ENCODE assay signal across 13 cellular contexts in genomic region chr3:73614385-73614784, GRCh38. TPM values are rescaled to one million over a fixed set of nuclear protein-coding genes. Genes with fewer than 3 reads are reported as not detected.
DNase-seq lines count a peak whose midpoint lies in the region; ATAC-seq and TF ChIP-seq lines count a peak whose summit lies in the region.
"Had no signal": no experiment of that assay in that cellular context is flagged by ENCODE, and none has a peak within 500 bp of the region (broad histone marks: within the 10 kb centered on the region; RNA-seq: fewer than 3 reads in every experiment).

No MANE protein-coding gene starts in this region.

- H3K36me3 ChIP-seq in osteoblast (ENCODE audit: insufficient read depth, low read length) = no peaks in the 10 kb centered on the region
- H3K36me3 ChIP-seq in CD8-positive, alpha-beta memory T cell (ENCODE audit: insufficient read depth, low read length) = no peaks in the 10 kb centered on the region
- H3K36me3 ChIP-seq: BLaER1, stomach, WERI-Rb-1 had no signal

- no peak for TF ChIP-seq CTCF in fibroblast of villous mesenchyme (IDR thresholded peaks at IDR 0.05; ENCODE audit: insufficient read depth, low read depth, low read length)
- no peak for TF ChIP-seq CTCF in osteoblast (IDR thresholded peaks at IDR 0.05; ENCODE audit: extremely low read depth, low read depth, low read length)

- no peak overlapping the region for H3K27ac Mint-ChIP-seq in CD8-positive, alpha-beta memory T cell
- H3K27ac Mint-ChIP-seq: activated T-helper 2 cell treated with anti-CD3 and anti-CD28 coated beads, Interferon-gamma antibody, Interleukin-2, Interleukin-4, amounts not matched to agents 10 μg/mL and 5 μg/mL and 100 μg/mL, durations not matched to agents 14 hours and 24 hours and 36 hours; effector memory CD8-positive, alpha-beta T cell had no signal

- H3K9me3 Mint-ChIP-seq in CD8-positive, alpha-beta memory T cell = peaks cover 0 to 2% (median 0%) of the 10 kb centered on the region in 5 donors
- H3K9me3 Mint-ChIP-seq: activated T-helper 2 cell treated with anti-CD3 and anti-CD28 coated beads, Interferon-gamma antibody, Interleukin-2, Interleukin-4, amounts not matched to agents 10 μg/mL and 5 μg/mL and 100 μg/mL, durations not matched to agents 14 hours and 24 hours and 36 hours had no signal

- H3K4me1 ChIP-seq in osteoblast (ENCODE audit: insufficient read depth, low read length) = peaks cover 27% of the 10 kb centered on the region
- no peaks in the 10 kb centered on the region for H3K4me1 ChIP-seq in CD8-positive, alpha-beta memory T cell (ENCODE audit: insufficient read depth, low read length)
- H3K4me1 ChIP-seq: BLaER1 had no signal

- peaks cover 0 to 6% of the 10 kb centered on the region in 2 donors for H3K27me3 Mint-ChIP-seq in CD8-positive, alpha-beta memory T cell
- H3K27me3 Mint-ChIP-seq: effector memory CD8-positive, alpha-beta T cell had no signal

- no peaks in the 10 kb centered on the region for H3K9me3 ChIP-seq in osteoblast (ENCODE audit: low read depth, low read length)
- no peaks in the 10 kb centered on the region for H3K9me3 ChIP-seq in CD8-positive, alpha-beta memory T cell (ENCODE audit: low read length)
- H3K9me3 ChIP-seq: BLaER1, stomach had no signal

- H3K27me3 ChIP-seq in osteoblast (ENCODE audit: insufficient read depth, low read length) = no peaks in the 10 kb centered on the region
- H3K27me3 ChIP-seq in CD8-positive, alpha-beta memory T cell (ENCODE audit: insufficient read depth, low read length, poor library complexity, severe bottlenecking) = no peaks in the 10 kb centered on the region
- H3K27me3 ChIP-seq: BLaER1, stomach had no signal

- no peak for ATAC-seq in HG02588 (IDR thresholded peaks at IDR 0.05; ENCODE audit: unreplicated experiment)
- no peak for ATAC-seq in GM19328 (IDR thresholded peaks at IDR 0.05; ENCODE audit: unreplicated experiment)
- ATAC-seq: effector memory CD8-positive, alpha-beta T cell had no signal

- CTCF ChIA-PET in CD8-positive, alpha-beta memory T cell (lab: Charles Lee) = no interaction called here

- no peaks in the 10 kb centered on the region for H3K36me3 Mint-ChIP-seq in CD8-positive, alpha-beta memory T cell

- peaks cover 15% of the 10 kb centered on the region for H4K20me1 ChIP-seq in osteoblast (ENCODE audit: insufficient read depth, low read length)
- H4K20me1 ChIP-seq: BLaER1 had no signal

- H3K4me3 ChIP-seq in fibroblast of villous mesenchyme (ENCODE audit: low read depth, low read length) = no peak overlapping the region
- no peak overlapping the region for H3K4me3 ChIP-seq in osteoblast (ENCODE audit: insufficient read depth, low read length)
- H3K4me3 ChIP-seq in CD8-positive, alpha-beta memory T cell (ENCODE audit: low read length) = no peak overlapping the region
- H3K4me3 ChIP-seq: BLaER1, stomach had no signal

- H3K27ac ChIP-seq in osteoblast (ENCODE audit: low read depth, low read length) = no peak overlapping the region
- H3K27ac ChIP-seq in CD8-positive, alpha-beta memory T cell (ENCODE audit: low read depth, low read length) = no peak overlapping the region
- H3K27ac ChIP-seq: BLaER1, WERI-Rb-1 had no signal

- POLR2A ChIA-PET in CD8-positive, alpha-beta memory T cell (lab: Charles Lee) = no interaction called here

- H2AFZ ChIP-seq in osteoblast (ENCODE audit: low read length) = no peak overlapping the region

- DNase-seq in ELF-1 (ENCODE audit: low read depth, low spot score) (peak; percentile 53), SKM-1 treated with dmso at 0.1 percent for 144 hours (lab: John Stamatoyannopoulos, UW; ENCODE audit: unreplicated experiment) (peak; percentile 81), fibroblast of villous mesenchyme (ENCODE audit: low read depth) (peak; percentile 88), osteoblast (ENCODE audit: insufficient read length, low spot score, missing footprints) (peak; percentile 88), NCI-H2227 treated with DMSO at 0.1 percent for 48 hours (lab: John Stamatoyannopoulos, UW) (no peak)
- DNase-seq in CD8-positive, alpha-beta memory T cell = no peak
- DNase-seq: effector memory CD8-positive, alpha-beta T cell; stomach had no signal

- no peak overlapping the region for H3K4me3 Mint-ChIP-seq in CD8-positive, alpha-beta memory T cell
- H3K4me3 Mint-ChIP-seq: effector memory CD8-positive, alpha-beta T cell had no signal

- H3K79me2 ChIP-seq in osteoblast (ENCODE audit: insufficient read depth, low read length) = peaks cover 81% of the 10 kb centered on the region

- no peaks in the 10 kb centered on the region for H3K4me1 Mint-ChIP-seq in CD8-positive, alpha-beta memory T cell

- peak overlapping the region; percentile 15 for H3K4me2 ChIP-seq in osteoblast (ENCODE audit: insufficient read depth, low read length)
- H3K4me2 ChIP-seq: BLaER1 had no signal

RNA-seq across cellular contexts. Expression of gene PDZRN3, which starts 10.4 kb away (rescaled TPM):
- total RNA-seq in fibroblast of villous mesenchyme (32.5 and 33.7 TPM in 2 replicates), osteoblast (18.3 and 26.4 TPM in 2 replicates)
- total RNA-seq in CD8-positive, alpha-beta memory T cell = not detected
- polyA plus RNA-seq in CD8-positive, alpha-beta memory T cell = not detected
- total RNA-seq: activated T-helper 2 cell treated with anti-CD3 and anti-CD28 coated beads, Interferon-gamma antibody, Interleukin-2, Interleukin-4, amounts not matched to agents 10 μg/mL and 5 μg/mL and 100 μg/mL, durations not matched to agents 14 hours and 24 hours and 36 hours had no signal

Comparison
In these comparisons a context has a peak if more than half of its experiments do, and no peak if none do; other contexts are left out.
1. DNase-seq: peak in ELF-1 (single experiment), SKM-1 treated with dmso at 0.1 percent for 144 hours (single experiment), fibroblast of villous mesenchyme (single experiment) and osteoblast (single experiment); none in CD8-positive, alpha-beta memory T cell (0 of 5) and NCI-H2227 treated with DMSO at 0.1 percent for 48 hours (single experiment).
2. RNA of gene PDZRN3, which starts 10.4 kb away (total RNA-seq): 32.5 to 33.7 TPM in fibroblast of villous mesenchyme and 18.3 to 26.4 TPM in osteoblast; not detected in CD8-positive, alpha-beta memory T cell; every median in the first group is over 10 times any median in the second.